In the genomic region with DNA sequence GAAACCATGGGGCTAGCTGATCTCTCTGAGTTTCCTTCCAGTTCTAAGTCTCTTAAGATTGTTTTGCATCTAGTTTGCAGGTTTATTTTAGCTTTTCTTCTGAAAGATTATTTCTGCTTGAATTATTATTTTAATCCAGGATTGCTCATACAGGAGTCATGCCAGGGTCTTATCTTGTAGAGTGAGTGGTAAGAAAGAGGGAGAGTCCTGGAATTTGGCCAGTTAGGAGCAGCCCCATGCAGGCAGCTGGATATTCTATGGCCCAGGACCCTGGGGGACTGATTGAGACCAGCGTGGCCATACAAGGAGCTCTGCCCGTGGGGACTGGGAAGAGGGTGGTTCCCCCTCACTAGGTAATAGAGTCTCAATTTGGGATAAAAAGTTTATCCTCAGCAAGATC, we compare ENCODE assay signal across 25 cellular contexts.
"Had no signal": no experiment of that assay in that cellular context is flagged by ENCODE, and none has a peak within 500 bp of the region (broad histone marks: within the 10 kb centered on the region; RNA-seq: fewer than 3 reads in every experiment).

No MANE protein-coding gene starts in this region.

- ATAC-seq: activated CD4-positive, alpha-beta T cell treated with anti-CD3 and anti-CD28 coated beads for 36 hours; activated CD8-positive, alpha-beta memory T cell treated with anti-CD3 and anti-CD28 coated beads, Interleukin-2, amount 10 ng/mL, durations not matched to agents 7 days and 5 days; activated CD8-positive, alpha-beta T cell treated with anti-CD3 and anti-CD28 coated beads, Interleukin-2, amount 10 ng/mL, durations not matched to agents 7 days and 5 days; activated naive CD4-positive, alpha-beta T cell treated with anti-CD3 and anti-CD28 coated beads, Interleukin-2, amount 50 U/mL, for 72 hours; left lung; lower lobe of right lung; naive thymus-derived CD8-positive, alpha-beta T cell; right lobe of liver; upper lobe of right lung had no signal

- H3K9me3 ChIP-seq: breast epithelium, esophagus squamous epithelium, left lung, lower lobe of right lung, right lobe of liver, upper lobe of right lung had no signal

- DNase-seq: activated CD4-positive, alpha-beta T cell treated with anti-CD3 and anti-CD28 coated beads for 36 hours; activated CD4-positive, CD25-positive, alpha-beta regulatory T cell; activated CD8-positive, alpha-beta memory T cell treated with anti-CD3 and anti-CD28 coated beads, Interleukin-2, amount 10 ng/mL, durations not matched to agents 7 days and 5 days; activated CD8-positive, alpha-beta T cell treated with anti-CD3 and anti-CD28 coated beads, Interleukin-2, amount 10 ng/mL, durations not matched to agents 7 days and 5 days; activated naive CD4-positive, alpha-beta T cell; activated T-cell treated with anti-CD3 and anti-CD28 coated beads, Interleukin-2, amount 50 U/mL, for 48 hours; anterior cingulate cortex; central memory CD4-positive, alpha-beta T cell; dermis blood vessel endothelial cell; effector CD4-positive, alpha-beta T cell; esophagus squamous epithelium; left lung; lower lobe of right lung; mesenchymal stem cell; naive thymus-derived CD8-positive, alpha-beta T cell; occipital lobe; right lobe of liver; stimulated activated CD4-positive, alpha-beta T cell treated with anti-CD3 and anti-CD28 coated beads, Interleukin-2, amount 100 ng/mL, for 48 hours; stimulated activated naive CD4-positive, alpha-beta T cell treated with Interleukin-2 at 50 U/mL for 16 hours; T-helper 1 cell; upper lobe of right lung had no signal

- H3K27ac Mint-ChIP-seq: activated CD4-positive, alpha-beta T cell treated with anti-CD3 and anti-CD28 coated beads for 36 hours; activated CD8-positive, alpha-beta memory T cell treated with anti-CD3 and anti-CD28 coated beads, Interleukin-2, amount 10 ng/mL, durations not matched to agents 7 days and 5 days; activated CD8-positive, alpha-beta T cell treated with anti-CD3 and anti-CD28 coated beads, Interleukin-2, amount 10 ng/mL, durations not matched to agents 7 days and 5 days; activated naive CD4-positive, alpha-beta T cell treated with anti-CD3 and anti-CD28 coated beads, Interleukin-2, amount 50 U/mL, for 72 hours; naive thymus-derived CD8-positive, alpha-beta T cell had no signal

- H3K9me3 Mint-ChIP-seq: activated naive CD4-positive, alpha-beta T cell treated with anti-CD3 and anti-CD28 coated beads, Interleukin-2, amount 50 U/mL, for 72 hours; naive thymus-derived CD8-positive, alpha-beta T cell; neural crest cell had no signal

- H3K27ac ChIP-seq: breast epithelium, epithelial cell of prostate, esophagus squamous epithelium, left lung, lower lobe of right lung, right lobe of liver, upper lobe of right lung had no signal

- H3K4me3 ChIP-seq: breast epithelium, esophagus squamous epithelium, left lung, lower lobe of right lung, right lobe of liver, upper lobe of right lung had no signal

- H3K36me3 Mint-ChIP-seq: activated CD8-positive, alpha-beta memory T cell treated with anti-CD3 and anti-CD28 coated beads, Interleukin-2, amount 10 ng/mL, durations not matched to agents 7 days and 5 days; activated naive CD4-positive, alpha-beta T cell treated with anti-CD3 and anti-CD28 coated beads, Interleukin-2, amount 50 U/mL, for 72 hours; naive thymus-derived CD8-positive, alpha-beta T cell had no signal

- H3K27me3 ChIP-seq: breast epithelium, left lung, right lobe of liver, upper lobe of right lung had no signal

- H3K4me3 Mint-ChIP-seq: activated CD4-positive, alpha-beta T cell treated with anti-CD3 and anti-CD28 coated beads for 36 hours; activated CD8-positive, alpha-beta memory T cell treated with anti-CD3 and anti-CD28 coated beads, Interleukin-2, amount 10 ng/mL, durations not matched to agents 7 days and 5 days; activated CD8-positive, alpha-beta T cell treated with anti-CD3 and anti-CD28 coated beads, Interleukin-2, amount 10 ng/mL, durations not matched to agents 7 days and 5 days; naive thymus-derived CD8-positive, alpha-beta T cell; neural crest cell had no signal

- H3K4me1 Mint-ChIP-seq: activated CD4-positive, alpha-beta T cell treated with anti-CD3 and anti-CD28 coated beads for 36 hours; activated CD8-positive, alpha-beta memory T cell treated with anti-CD3 and anti-CD28 coated beads, Interleukin-2, amount 10 ng/mL, durations not matched to agents 7 days and 5 days; naive thymus-derived CD8-positive, alpha-beta T cell had no signal

- H3K4me1 ChIP-seq: breast epithelium, esophagus squamous epithelium, left lung, lower lobe of right lung, right lobe of liver, upper lobe of right lung had no signal

- H3K36me3 ChIP-seq: breast epithelium, esophagus squamous epithelium, left lung, lower lobe of right lung, right lobe of liver, upper lobe of right lung had no signal
